11 cellular contexts compared by ENCODE assay signal in the genomic region with DNA sequence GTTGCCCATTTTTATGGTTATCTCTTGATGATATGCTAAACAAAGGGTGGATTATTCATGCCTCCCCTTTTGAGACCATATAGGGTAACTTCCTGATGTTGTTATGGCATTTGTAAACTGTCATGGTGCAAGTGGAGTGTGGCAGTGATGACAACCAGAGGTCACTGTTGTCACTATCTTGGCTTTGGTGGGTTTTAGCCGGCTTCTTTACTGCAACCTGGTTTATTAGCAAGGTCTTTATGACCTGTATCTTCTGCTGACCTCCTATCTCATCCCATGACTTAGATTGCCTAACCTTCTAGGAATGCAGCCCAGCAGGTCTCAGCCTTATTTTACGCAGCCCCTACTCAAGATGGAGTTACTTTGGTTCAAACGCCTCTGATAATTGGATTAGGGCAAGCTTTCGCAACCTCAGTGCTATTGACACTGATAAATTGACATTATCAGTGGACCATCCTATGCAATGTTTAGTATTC. TPM values are rescaled to one million over a fixed set of nuclear protein-coding genes. Genes with fewer than 3 reads are reported as not detected.
DNase-seq lines count a peak whose midpoint lies in the region; ATAC-seq and TF ChIP-seq lines count a peak whose summit lies in the region.
"Had no signal": no experiment of that assay in that cellular context is flagged by ENCODE, and none has a peak within 500 bp of the region (broad histone marks: within the 10 kb centered on the region; RNA-seq: fewer than 3 reads in every experiment).

No MANE protein-coding gene starts in this region.

- DNase-seq in WTC11 (ENCODE audit: low spot score) (no peak), naive B cell (peak; percentile 20), natural killer cell (no peak), AG08395 (ENCODE audit: low spot score) (no peak)
- DNase-seq in stimulated activated effector memory CD8-positive, alpha-beta T cell treated with anti-CD3 and anti-CD28 coated beads, Interleukin-12 subunit alpha, Interleukin-12 subunit beta, amount 100 ng/mL, for 72 hours (ENCODE audit: low spot score in 2 of 2) = no peak
- DNase-seq: DMS 273 treated with DMSO at 0.1 percent for 48 hours; gastrocnemius medialis; Karpas-422; stimulated activated CD4-positive, alpha-beta T cell treated with anti-CD3 and anti-CD28 coated beads, Interleukin-15, amount 100 ng/mL, for 24 hours had no signal

- POLR2A ChIA-PET in WTC11 (lab: Charles Lee) = interaction anchor here (0.7 to 2.9 kb wide), 11 partner anchors 19 to 185 kb away, joined by 3 to 49 read pairs (median 4); a partner anchor contains a TSS

- TF ChIP-seq CTCF in GM12873 (IDR thresholded peaks at IDR 0.05; ENCODE audit: insufficient read depth, low read depth, low read length, missing control alignments) = peak; percentile 44
- no peak for TF ChIP-seq CTCF in WTC11 (IDR thresholded peaks at IDR 0.05)
- TF ChIP-seq CTCF in natural killer cell (IDR thresholded peaks at IDR 0.05) = no peak

- intact Hi-C loops in natural killer cell (cut with micrococcal nuclease) = loop anchor here (5.0 kb wide), 1 partner anchor 184 kb away; a partner anchor contains a TSS

- peak overlapping the region; percentile 100 for H3K27ac Mint-ChIP-seq in WTC11
- H3K27ac Mint-ChIP-seq in naive B cell = peak overlapping the region in 1 of 6 donors; percentile 76
- H3K27ac Mint-ChIP-seq in natural killer cell = peak overlapping the region in 1 of 2 donors; percentile 85
- H3K27ac Mint-ChIP-seq in stimulated activated effector memory CD8-positive, alpha-beta T cell treated with anti-CD3 and anti-CD28 coated beads, Interleukin-12 subunit alpha, Interleukin-12 subunit beta, amount 100 ng/mL, for 72 hours = no peak overlapping the region

- H3K27me3 Mint-ChIP-seq in WTC11 (ENCODE audit: low read depth) (no peaks in the 10 kb centered on the region), naive B cell (no peaks in the 10 kb centered on the region), natural killer cell (ENCODE audit: low read depth in 2 of 2) (no peaks in the 10 kb centered on the region)

- no peaks in the 10 kb centered on the region for H3K36me3 Mint-ChIP-seq in WTC11
- H3K36me3 Mint-ChIP-seq in naive B cell = no peaks in the 10 kb centered on the region
- H3K36me3 Mint-ChIP-seq in natural killer cell = no peaks in the 10 kb centered on the region
- H3K36me3 Mint-ChIP-seq in stimulated activated effector memory CD8-positive, alpha-beta T cell treated with anti-CD3 and anti-CD28 coated beads, Interleukin-12 subunit alpha, Interleukin-12 subunit beta, amount 100 ng/mL, for 72 hours = no peaks in the 10 kb centered on the region

- ATAC-seq in HG03565 (IDR thresholded peaks at IDR 0.05; ENCODE audit: unreplicated experiment) = peak; percentile 56
- ATAC-seq in WTC11 = peak; percentile 1; the same call in 1 of the 2 replicates
- ATAC-seq in naive B cell (ENCODE audit: low read depth in 2 of 2) = peak; percentile 51 to 56
- no peak for ATAC-seq in natural killer cell
- ATAC-seq in stimulated activated effector memory CD8-positive, alpha-beta T cell treated with anti-CD3 and anti-CD28 coated beads, Interleukin-12 subunit alpha, Interleukin-12 subunit beta, amount 100 ng/mL, for 72 hours = no peak
- ATAC-seq: gastrocnemius medialis had no signal

- H3K4me1 Mint-ChIP-seq in WTC11 (peaks cover 28% of the 10 kb centered on the region), naive B cell (peaks cover 24 to 56% (median 25%) of the 10 kb centered on the region in 3 donors), natural killer cell (peaks cover 38 to 39% of the 10 kb centered on the region in 2 donors)
- peaks cover 25% of the 10 kb centered on the region for H3K4me1 Mint-ChIP-seq in stimulated activated effector memory CD8-positive, alpha-beta T cell treated with anti-CD3 and anti-CD28 coated beads, Interleukin-12 subunit alpha, Interleukin-12 subunit beta, amount 100 ng/mL, for 72 hours

- H3K9me3 Mint-ChIP-seq in WTC11 (no peaks in the 10 kb centered on the region), naive B cell (no peaks in the 10 kb centered on the region), natural killer cell (no peaks in the 10 kb centered on the region)
- H3K9me3 Mint-ChIP-seq in stimulated activated effector memory CD8-positive, alpha-beta T cell treated with anti-CD3 and anti-CD28 coated beads, Interleukin-12 subunit alpha, Interleukin-12 subunit beta, amount 100 ng/mL, for 72 hours = no peaks in the 10 kb centered on the region

- H3K4me3 Mint-ChIP-seq in WTC11 (peak overlapping the region; percentile 82), naive B cell (no peak overlapping the region), natural killer cell (no peak overlapping the region)
- no peak overlapping the region for H3K4me3 Mint-ChIP-seq in stimulated activated effector memory CD8-positive, alpha-beta T cell treated with anti-CD3 and anti-CD28 coated beads, Interleukin-12 subunit alpha, Interleukin-12 subunit beta, amount 100 ng/mL, for 72 hours

- CTCF ChIA-PET in WTC11 (lab: Charles Lee) = interaction anchor here (0.5 to 4.3 kb wide), 29 partner anchors 9 to 489 kb away, joined by 3 to 75 read pairs (median 8); a partner anchor contains a TSS

TF ChIP-seq in WTC11, 78 proteins besides CTCF, POLR2A, EP300 and RAD21 (continues in another document):
- TF ChIP-seq EMX1 (CRISPR knock-in tag; IDR thresholded peaks at IDR 0.05) (peak; percentile 86; the same call in 1 of the 2 replicates), PRRX2 (CRISPR knock-in tag; IDR thresholded peaks at IDR 0.05) (0 out of 2 replicates have a peak, but pooled peaks have one; percentile 48), IRF2 (CRISPR knock-in tag; IDR thresholded peaks at IDR 0.05; ENCODE audit: borderline replicate concordance, low read depth) (no peak)
- TF ChIP-seq, protein P1, sequence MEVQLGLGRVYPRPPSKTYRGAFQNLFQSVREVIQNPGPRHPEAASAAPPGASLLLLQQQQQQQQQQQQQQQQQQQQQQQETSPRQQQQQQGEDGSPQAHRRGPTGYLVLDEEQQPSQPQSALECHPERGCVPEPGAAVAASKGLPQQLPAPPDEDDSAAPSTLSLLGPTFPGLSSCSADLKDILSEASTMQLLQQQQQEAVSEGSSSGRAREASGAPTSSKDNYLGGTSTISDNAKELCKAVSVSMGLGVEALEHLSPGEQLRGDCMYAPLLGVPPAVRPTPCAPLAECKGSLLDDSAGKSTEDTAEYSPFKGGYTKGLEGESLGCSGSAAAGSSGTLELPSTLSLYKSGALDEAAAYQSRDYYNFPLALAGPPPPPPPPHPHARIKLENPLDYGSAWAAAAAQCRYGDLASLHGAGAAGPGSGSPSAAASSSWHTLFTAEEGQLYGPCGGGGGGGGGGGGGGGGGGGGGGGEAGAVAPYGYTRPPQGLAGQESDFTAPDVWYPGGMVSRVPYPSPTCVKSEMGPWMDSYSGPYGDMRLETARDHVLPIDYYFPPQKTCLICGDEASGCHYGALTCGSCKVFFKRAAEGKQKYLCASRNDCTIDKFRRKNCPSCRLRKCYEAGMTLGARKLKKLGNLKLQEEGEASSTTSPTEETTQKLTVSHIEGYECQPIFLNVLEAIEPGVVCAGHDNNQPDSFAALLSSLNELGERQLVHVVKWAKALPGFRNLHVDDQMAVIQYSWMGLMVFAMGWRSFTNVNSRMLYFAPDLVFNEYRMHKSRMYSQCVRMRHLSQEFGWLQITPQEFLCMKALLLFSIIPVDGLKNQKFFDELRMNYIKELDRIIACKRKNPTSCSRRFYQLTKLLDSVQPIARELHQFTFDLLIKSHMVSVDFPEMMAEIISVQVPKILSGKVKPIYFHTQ (CRISPR knock-in tag; IDR thresholded peaks at IDR 0.05) = 0 out of 2 replicates have a peak, but pooled peaks have one; percentile 60
- TF ChIP-seq, protein P2, sequence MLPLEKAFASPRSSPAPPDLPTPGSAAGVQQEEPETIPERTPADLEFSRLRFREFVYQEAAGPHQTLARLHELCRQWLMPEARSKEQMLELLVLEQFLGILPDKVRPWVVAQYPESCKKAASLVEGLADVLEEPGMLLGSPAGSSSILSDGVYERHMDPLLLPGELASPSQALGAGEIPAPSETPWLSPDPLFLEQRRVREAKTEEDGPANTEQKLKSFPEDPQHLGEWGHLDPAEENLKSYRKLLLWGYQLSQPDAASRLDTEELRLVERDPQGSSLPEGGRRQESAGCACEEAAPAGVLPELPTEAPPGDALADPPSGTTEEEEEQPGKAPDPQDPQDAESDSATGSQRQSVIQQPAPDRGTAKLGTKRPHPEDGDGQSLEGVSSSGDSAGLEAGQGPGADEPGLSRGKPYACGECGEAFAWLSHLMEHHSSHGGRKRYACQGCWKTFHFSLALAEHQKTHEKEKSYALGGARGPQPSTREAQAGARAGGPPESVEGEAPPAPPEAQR (CRISPR knock-in tag; IDR thresholded peaks at IDR 0.05) = peak; percentile 89
- TF ChIP-seq, protein P3, sequence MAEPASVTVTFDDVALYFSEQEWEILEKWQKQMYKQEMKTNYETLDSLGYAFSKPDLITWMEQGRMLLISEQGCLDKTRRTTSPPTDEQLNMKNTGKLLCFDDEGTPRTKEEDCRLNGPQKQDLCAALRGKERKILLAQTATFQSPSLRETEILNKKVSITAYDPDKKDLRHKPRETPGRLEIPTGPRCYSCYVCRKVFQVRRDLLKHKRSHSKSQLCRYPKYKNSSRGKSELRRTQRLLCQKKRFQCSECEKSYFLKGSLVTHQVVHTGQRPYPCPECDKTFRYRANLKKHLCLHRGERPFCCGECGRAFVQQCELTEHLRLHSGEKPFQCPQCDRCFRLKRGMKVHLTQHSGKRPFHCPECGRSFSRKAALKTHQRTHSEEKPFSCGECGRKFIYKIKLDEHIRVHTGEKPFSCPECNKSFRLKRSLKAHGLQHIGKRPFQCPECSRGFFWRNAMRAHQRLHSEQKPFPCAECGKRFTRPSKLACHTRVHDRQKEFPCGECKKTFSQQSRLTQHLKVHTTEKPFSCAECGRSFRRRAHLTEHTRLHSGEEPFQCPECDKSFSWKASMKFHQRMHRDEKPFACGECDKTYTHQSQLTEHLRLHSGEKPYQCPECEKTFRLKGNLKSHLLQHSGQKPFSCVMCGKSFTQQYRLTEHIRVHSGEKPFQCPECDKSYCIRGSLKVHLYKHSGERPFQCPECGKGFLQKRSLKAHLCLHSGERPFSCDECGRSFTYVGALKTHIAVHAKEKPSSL (CRISPR knock-in tag; conservative IDR thresholded peaks at IDR 0.05) = no peak

RNA-seq across cellular contexts. Expression of a gene that starts 36.9 kb away (rescaled TPM):
- 15.7 to 16.8 TPM (median 15.9 TPM) in 3 replicates for total RNA-seq in WTC11 (2021)
- polyA plus RNA-seq in naive B cell (ENCODE audit: low read depth in 6 of 6) = 1 to 10 TPM in 2 of 6 donors, under 1 TPM in 3, not detected in 1; 0.41 to 1.2 (median 0.89) TPM
- total RNA-seq in natural killer cell = 1 to 10 TPM; 7.6 to 9.7 (median 8.3) TPM

RNA-seq across cellular contexts. Expression of a gene that starts 37.8 kb away (rescaled TPM):
- total RNA-seq in WTC11 (2021) (79.3 to 83.3 TPM (median 80.6 TPM) in 3 replicates), natural killer cell (10 to 100 TPM; 12.8 to 18.2 (median 15.8) TPM)
- polyA plus RNA-seq in naive B cell (ENCODE audit: low read depth in 6 of 6) = 10 to 100 TPM; 13.0 to 27.1 (median 19.3) TPM

Comparison
In these comparisons a context has a peak if more than half of its experiments do, and no peak if none do; other contexts are left out.
1. ATAC-seq: peak in HG03565 (single experiment), WTC11 (single experiment) and naive B cell (2 of 2); none in natural killer cell (0 of 3) and stimulated activated effector memory CD8-positive, alpha-beta T cell treated with anti-CD3 and anti-CD28 coated beads, Interleukin-12 subunit alpha, Interleukin-12 subunit beta, amount 100 ng/mL, for 72 hours (single experiment).